ENCODE assay signal across 9 cellular contexts in the genomic region with DNA sequence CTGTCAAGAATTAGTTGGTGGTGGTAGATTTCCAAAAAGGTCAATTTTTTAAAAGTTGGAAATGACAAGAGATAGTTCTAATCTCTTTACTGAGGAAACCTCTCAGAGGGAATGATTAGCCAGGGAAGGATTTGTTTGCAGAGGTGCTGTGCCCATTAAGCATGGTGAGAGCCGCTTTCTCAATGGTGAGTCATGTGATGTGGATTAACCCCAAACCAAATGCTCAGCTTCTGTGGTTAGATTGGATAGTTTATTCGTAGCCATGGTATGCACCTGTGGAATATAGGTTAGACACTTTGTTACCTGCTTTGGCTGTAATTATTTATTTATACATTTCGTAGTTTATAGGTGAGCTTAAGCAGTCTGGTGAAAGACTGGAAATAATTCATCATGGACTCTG. TPM values are rescaled to one million over a fixed set of nuclear protein-coding genes. Genes with fewer than 3 reads are reported as not detected.
DNase-seq lines count a peak whose midpoint lies in the region; ATAC-seq, FAIRE-seq and TF ChIP-seq lines count a peak whose summit lies in the region.
"Had no signal": no experiment of that assay in that cellular context is flagged by ENCODE, and none has a peak within 500 bp of the region (broad histone marks: within the 10 kb centered on the region; RNA-seq: fewer than 3 reads in every experiment).

No MANE protein-coding gene starts in this region.

- peaks cover 49 to 59% of the 10 kb centered on the region in 2 donors for H3K4me1 ChIP-seq in naive thymus-derived CD4-positive, alpha-beta T cell (ENCODE audit: control insufficient read depth in 2 of 2, insufficient read depth in 2 of 2, low read length in 2 of 2)

- peaks cover 41% of the 10 kb centered on the region for H3K36me3 Mint-ChIP-seq in Calu3 (ENCODE audit: insufficient read depth, unreplicated experiment)
- peaks cover 0 to 35% (median 14%) of the 10 kb centered on the region in 5 donors for H3K36me3 Mint-ChIP-seq in naive thymus-derived CD4-positive, alpha-beta T cell

- TF ChIP-seq CTCF in Calu3 (IDR thresholded peaks at IDR 0.05; ENCODE audit: unreplicated experiment) (no peak), bronchial epithelial cell (IDR thresholded peaks at IDR 0.05; ENCODE audit: insufficient read depth, low read length, severe bottlenecking) (no peak)

- H3K9me3 ChIP-seq in naive thymus-derived CD4-positive, alpha-beta T cell (ENCODE audit: control insufficient read depth in 2 of 3, low read length in 3 of 3), result no peaks in the 10 kb centered on the region

- no peak overlapping the region for H3K27ac Mint-ChIP-seq in Calu3 (ENCODE audit: unreplicated experiment)
- peak overlapping the region in 6 of 9 donors; percentile 14 to 72 (median 46) for H3K27ac Mint-ChIP-seq in naive thymus-derived CD4-positive, alpha-beta T cell

- POLR2A ChIA-PET in naive thymus-derived CD4-positive, alpha-beta T cell (lab: Charles Lee), result interaction anchor here (0.6 kb wide), 1 partner anchor 10 kb away, joined by 3 read pairs; no protein-coding TSS in a partner anchor

- H3K9me3 Mint-ChIP-seq in Calu3 (ENCODE audit: low read depth, unreplicated experiment), result no peaks in the 10 kb centered on the region
- no peaks in the 10 kb centered on the region for H3K9me3 Mint-ChIP-seq in naive thymus-derived CD4-positive, alpha-beta T cell

- peak overlapping the region; percentile 24 for H3K4me3 Mint-ChIP-seq in Calu3 (ENCODE audit: low read depth, unreplicated experiment)
- peak overlapping the region; percentile 23 to 72 (median 58) for H3K4me3 Mint-ChIP-seq in naive thymus-derived CD4-positive, alpha-beta T cell

- ATAC-seq in naive thymus-derived CD4-positive, alpha-beta T cell, result peak; percentile 46
- no peak for ATAC-seq in GM18505 (IDR thresholded peaks at IDR 0.05; ENCODE audit: unreplicated experiment)
- ATAC-seq in HG03139 (IDR thresholded peaks at IDR 0.05; ENCODE audit: unreplicated experiment), result no peak

- H3K27me3 ChIP-seq in bronchial epithelial cell (ENCODE audit: control insufficient read depth, insufficient read depth, low read length), result no peaks in the 10 kb centered on the region
- no peaks in the 10 kb centered on the region for H3K27me3 ChIP-seq in naive thymus-derived CD4-positive, alpha-beta T cell (ENCODE audit: control insufficient read depth in 2 of 2, insufficient read depth in 2 of 2, low read length in 2 of 2)

- no peak for TF ChIP-seq POLR2A in GM18505 (IDR thresholded peaks at IDR 0.05; ENCODE audit: borderline replicate concordance, extremely low read depth, insufficient read depth, insufficient read length)

- CTCF ChIA-PET in Calu3 (lab: Charles Lee), result interaction anchor here (0.5 to 1.6 kb wide), 3 partner anchors 39 to 88 kb away, joined by 3 to 7 read pairs (median 4); a partner anchor contains a TSS
- CTCF ChIA-PET in naive thymus-derived CD4-positive, alpha-beta T cell (lab: Charles Lee), result no interaction called here

- H3K4me1 Mint-ChIP-seq in Calu3 (ENCODE audit: low read depth, unreplicated experiment), result peaks cover 25% of the 10 kb centered on the region
- peaks cover 72 to 95% (median 84%) of the 10 kb centered on the region in 7 donors for H3K4me1 Mint-ChIP-seq in naive thymus-derived CD4-positive, alpha-beta T cell

- peak; percentile 32 for FAIRE-seq in bronchial epithelial cell (lab: Jason Lieb, UNC)

- no peak overlapping the region for H3K4me3 ChIP-seq in bronchial epithelial cell (ENCODE audit: low read depth, low read length)
- no peak overlapping the region for H3K4me3 ChIP-seq in naive thymus-derived CD4-positive, alpha-beta T cell (ENCODE audit: low read length)

- DNase-seq in Calu3 (peak; percentile 53), LoVo (ENCODE audit: low spot score) (peak; percentile 34), bronchial epithelial cell (ENCODE audit: low read depth) (peak; percentile 89), NAMALWA (ENCODE audit: low spot score) (no peak), NCI-H1105 treated with DMSO at 0.1 percent for 48 hours (lab: John Stamatoyannopoulos, UW) (no peak)
- no peak for DNase-seq in naive thymus-derived CD4-positive, alpha-beta T cell
- DNase-seq: activated CD4-positive, alpha-beta T cell treated with anti-CD3 and anti-CD28 coated beads, Interleukin-2, amount 50 U/mL, for 4 hours had no signal

- intact Hi-C loops in Calu3 (cut with micrococcal nuclease; ENCODE audit: unreplicated experiment), result no loop called here
- intact Hi-C loops in naive thymus-derived CD4-positive, alpha-beta T cell (cut with micrococcal nuclease), result no loop called here

- peaks cover 14% of the 10 kb centered on the region for H3K36me3 ChIP-seq in bronchial epithelial cell (ENCODE audit: control insufficient read depth, insufficient read depth, low read length)
- H3K36me3 ChIP-seq in naive thymus-derived CD4-positive, alpha-beta T cell (ENCODE audit: control insufficient read depth in 2 of 3, insufficient read depth in 3 of 3, low read length in 3 of 3), result peaks cover 17 to 47% (median 18%) of the 10 kb centered on the region in 3 experiments

- peak overlapping the region; percentile 8 for H3K27ac ChIP-seq in naive thymus-derived CD4-positive, alpha-beta T cell (ENCODE audit: low read depth, low read length)

- no peaks in the 10 kb centered on the region for H3K27me3 Mint-ChIP-seq in Calu3 (ENCODE audit: unreplicated experiment)
- H3K27me3 Mint-ChIP-seq in naive thymus-derived CD4-positive, alpha-beta T cell, result no peaks in the 10 kb centered on the region

- no TSS peak for BruUV-seq in Calu3 (replicated peaks; lab: Mats Ljungman, UMichigan)

RNA-seq across cellular contexts. Expression of a gene that starts 7.1 kb away (rescaled TPM):
- total RNA-seq in Calu3 (2022) (186 and 204 TPM in 2 replicates), bronchial epithelial cell (53.4 and 62.0 TPM in 2 replicates)
- total RNA-seq in naive thymus-derived CD4-positive, alpha-beta T cell, result 100 to 1,000 TPM; 175 to 280 (median 272) TPM
- 100 to 1,000 TPM; 210 to 378 TPM for polyA plus RNA-seq in naive thymus-derived CD4-positive, alpha-beta T cell

RNA-seq across cellular contexts. Expression of a gene that starts 38.8 kb away (rescaled TPM):
- total RNA-seq in Calu3 (2022), result 10.1 and 12.8 TPM in 2 replicates
- 70.5 and 84.0 TPM in 2 replicates for total RNA-seq in bronchial epithelial cell
- 10 to 100 TPM; 18.0 to 42.1 (median 23.4) TPM for total RNA-seq in naive thymus-derived CD4-positive, alpha-beta T cell
- 10 to 100 TPM; 23.2 to 41.4 TPM for polyA plus RNA-seq in naive thymus-derived CD4-positive, alpha-beta T cell

RNA-seq across cellular contexts. Expression of a gene that starts 50.6 kb away (rescaled TPM):
- total RNA-seq in Calu3 (2022) (0.47 TPM in 1 of 2 replicates, not detected in the other), bronchial epithelial cell (not detected in 2 replicates)
- total RNA-seq in naive thymus-derived CD4-positive, alpha-beta T cell, result 10 to 100 TPM in 2 of 5 experiments, 1 to 10 TPM in 3; 1.1 to 82.8 (median 3.9) TPM
- polyA plus RNA-seq in naive thymus-derived CD4-positive, alpha-beta T cell, result under 1 TPM; 0.12 to 0.34 TPM

Comparison
In these comparisons a context has a peak if more than half of its experiments do, and no peak if none do; other contexts are left out.
1. DNase-seq: peak in Calu3 (single experiment), LoVo (single experiment) and bronchial epithelial cell (single experiment); none in naive thymus-derived CD4-positive, alpha-beta T cell (0 of 9), NAMALWA (single experiment) and NCI-H1105 treated with DMSO at 0.1 percent for 48 hours (single experiment).